In the genomic region with DNA sequence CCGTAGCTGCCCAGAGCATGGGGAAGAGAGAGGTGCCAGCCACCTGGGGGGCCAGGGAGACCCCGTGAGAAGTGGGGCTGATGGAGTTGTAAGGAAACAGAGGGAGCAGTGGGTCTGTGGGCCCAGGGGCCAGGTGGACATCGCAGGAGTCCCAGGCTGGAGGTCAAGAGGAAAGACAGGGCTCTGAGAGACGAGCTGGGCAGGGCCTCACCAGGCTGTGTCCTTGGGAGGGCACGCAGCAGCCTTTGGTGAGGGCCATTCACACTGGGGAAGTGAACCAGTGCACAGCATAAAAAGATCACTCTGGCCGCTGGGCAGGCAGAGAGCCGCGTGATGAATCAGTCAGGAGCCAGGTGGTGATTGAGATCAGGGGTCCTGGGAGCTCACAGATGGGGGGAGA, we compare ENCODE assay signal across 8 cellular contexts.
"Had no signal": no experiment of that assay in that cellular context is flagged by ENCODE, and none has a peak within 500 bp of the region (broad histone marks: within the 10 kb centered on the region; RNA-seq: fewer than 3 reads in every experiment).

No MANE protein-coding gene starts in this region.

- H3K4me3 ChIP-seq: GM12878 had no signal

- ATAC-seq: GM12878 had no signal

- DNase-seq: GDM1, GF-D8 had no signal

- FAIRE-seq: G401.6, GM12878, GM12891, GM12892, GM18507, GM19239 had no signal
